21 cellular contexts compared by ENCODE assay signal in genomic region chr4:89331197-89331596, GRCh38. TPM values are rescaled to one million over a fixed set of nuclear protein-coding genes. Genes with fewer than 3 reads are reported as not detected.
A peak's percentile ranks its signal among the peaks of the same experiment; 100 is the strongest.
DNase-seq lines count a peak whose midpoint lies in the region; ATAC-seq and TF ChIP-seq lines count a peak whose summit lies in the region.
"Had no signal": no experiment of that assay in that cellular context is flagged by ENCODE, and none has a peak within 500 bp of the region (broad histone marks: within the 10 kb centered on the region; RNA-seq: fewer than 3 reads in every experiment).

No MANE protein-coding gene starts in this region.

- peak overlapping the region; percentile 12 for H3K4me3 ChIP-seq in MM.1S (ENCODE audit: low read length)
- H3K4me3 ChIP-seq: BLaER1 had no signal

- H3K9me3 Mint-ChIP-seq in HFFc6 = no peaks in the 10 kb centered on the region
- peaks cover 10% of the 10 kb centered on the region for H3K9me3 Mint-ChIP-seq in dendritic cell treated with granulocyte-macrophage colony-stimulating factor and Interleukin-4, amounts not matched to agents 40 ng/mL and 50 ng/mL, for 4 days
- H3K9me3 Mint-ChIP-seq: T-cell had no signal

- no peaks in the 10 kb centered on the region for H4K20me1 ChIP-seq in MM.1S (ENCODE audit: insufficient read depth, low read length)
- H4K20me1 ChIP-seq: BLaER1 had no signal

- intact Hi-C loops in dendritic cell treated with granulocyte-macrophage colony-stimulating factor and Interleukin-4, amounts not matched to agents 40 ng/mL and 50 ng/mL, for 4 days (cut with micrococcal nuclease) = no loop called here

- H3K4me1 Mint-ChIP-seq in HFFc6 (ENCODE audit: low read depth) = peaks cover 9% of the 10 kb centered on the region; the same call in 1 of the 2 replicates
- H3K4me1 Mint-ChIP-seq in dendritic cell treated with granulocyte-macrophage colony-stimulating factor and Interleukin-4, amounts not matched to agents 40 ng/mL and 50 ng/mL, for 4 days (ENCODE audit: low read depth) = peaks cover 62% of the 10 kb centered on the region

- H2AFZ ChIP-seq in MM.1S (ENCODE audit: low read length) = peak overlapping the region; percentile 47

- H3K79me2 ChIP-seq in MM.1S (ENCODE audit: low read length) = no peaks in the 10 kb centered on the region; the same call in 1 of the 2 replicates

- no peak overlapping the region for H3K27ac Mint-ChIP-seq in HFFc6
- H3K27ac Mint-ChIP-seq in dendritic cell treated with granulocyte-macrophage colony-stimulating factor and Interleukin-4, amounts not matched to agents 40 ng/mL and 50 ng/mL, for 4 days = peak overlapping the region; percentile 91
- H3K27ac Mint-ChIP-seq: CD8-positive, alpha-beta T cell; T-cell had no signal

- TF ChIP-seq CTCF in HFFc6 (IDR thresholded peaks at IDR 0.05) = no peak
- no peak for TF ChIP-seq CTCF in MM.1S (IDR thresholded peaks at IDR 0.05; ENCODE audit: low read length)

- H3K4me1 ChIP-seq in MM.1S (ENCODE audit: low read length) = peaks cover 33% of the 10 kb centered on the region
- H3K4me1 ChIP-seq: BLaER1 had no signal

- H3K27me3 Mint-ChIP-seq in HFFc6 (ENCODE audit: insufficient read depth) = peaks cover 2% of the 10 kb centered on the region; the same call in 1 of the 2 replicates
- H3K27me3 Mint-ChIP-seq in dendritic cell treated with granulocyte-macrophage colony-stimulating factor and Interleukin-4, amounts not matched to agents 40 ng/mL and 50 ng/mL, for 4 days = no peaks in the 10 kb centered on the region
- H3K27me3 Mint-ChIP-seq: T-cell had no signal

- ATAC-seq in GM21390 (IDR thresholded peaks at IDR 0.05; ENCODE audit: unreplicated experiment) = no peak
- ATAC-seq in HG03135 (IDR thresholded peaks at IDR 0.05; ENCODE audit: unreplicated experiment) = no peak
- ATAC-seq in HG03439 (IDR thresholded peaks at IDR 0.05; ENCODE audit: unreplicated experiment) = no peak
- ATAC-seq: CD8-positive, alpha-beta T cell; SK-N-SH treated with all-trans-retinoic acid at 6 μM for 48 hours; T-cell had no signal

- H3F3A ChIP-seq in MM.1S (ENCODE audit: insufficient read depth, low read length) = peaks cover 3% of the 10 kb centered on the region; the same call in 1 of the 2 replicates

- DNase-seq in HFFc6 (no peak), MM.1S (peak; percentile 50), GOT3 (lab: John Stamatoyannopoulos, UW) (no peak)
- DNase-seq: Calu3; CD8-positive, alpha-beta T cell; DMS153; EL; GF-D8; NCI-H1048; NCI-H1417 treated with DMSO at 0.1 percent for 48 hours; NCI-H187; NCI-H446; NCI-H526; SIG-M5; T-cell had no signal

- H3K9me3 ChIP-seq in MM.1S (replicated peaks; ENCODE audit: insufficient read depth, low read length) = no peaks in the 10 kb centered on the region
- H3K9me3 ChIP-seq: BLaER1 had no signal

- H3K4me2 ChIP-seq in MM.1S (ENCODE audit: low read depth, low read length) = peak overlapping the region; percentile 58
- H3K4me2 ChIP-seq: BLaER1 had no signal

- peak overlapping the region; percentile 18; the same call in 1 of the 2 replicates for H3K27ac ChIP-seq in MM.1S (ENCODE audit: low read length)
- H3K27ac ChIP-seq: BLaER1 had no signal

- no peaks in the 10 kb centered on the region for H3K9me2 ChIP-seq in MM.1S (replicated peaks; ENCODE audit: insufficient read depth, low read length)

- H3K4me3 Mint-ChIP-seq in HFFc6 = peak overlapping the region; percentile 27; the same call in 1 of the 2 replicates
- H3K4me3 Mint-ChIP-seq in dendritic cell treated with granulocyte-macrophage colony-stimulating factor and Interleukin-4, amounts not matched to agents 40 ng/mL and 50 ng/mL, for 4 days = peak overlapping the region; percentile 61
- H3K4me3 Mint-ChIP-seq: CD8-positive, alpha-beta T cell; T-cell had no signal

- H3K9ac ChIP-seq in MM.1S (ENCODE audit: low read length) = peak overlapping the region; percentile 10; the same call in 1 of the 2 replicates
- H3K9ac ChIP-seq: BLaER1 had no signal

- no peaks in the 10 kb centered on the region for H3K36me3 Mint-ChIP-seq in HFFc6 (ENCODE audit: low read depth)
- no peaks in the 10 kb centered on the region for H3K36me3 Mint-ChIP-seq in dendritic cell treated with granulocyte-macrophage colony-stimulating factor and Interleukin-4, amounts not matched to agents 40 ng/mL and 50 ng/mL, for 4 days (ENCODE audit: low read depth)
- H3K36me3 Mint-ChIP-seq: CD8-positive, alpha-beta T cell had no signal

- no peaks in the 10 kb centered on the region for H3K36me3 ChIP-seq in MM.1S (replicated peaks; ENCODE audit: insufficient read depth, low read length)
- H3K36me3 ChIP-seq: BLaER1 had no signal

- no peaks in the 10 kb centered on the region for H3K27me3 ChIP-seq in MM.1S (replicated peaks; ENCODE audit: insufficient read depth, low read length)
- H3K27me3 ChIP-seq: BLaER1 had no signal

RNA-seq across cellular contexts. Expression of gene GPRIN3, which starts 23.6 kb away (rescaled TPM):
- under 1 TPM; under 0.01 to 0.28 (median 0.04) TPM for total RNA-seq in HFFc6 (2021; fragmentation: NEBNext Ultra II Directional; extraction: Animal tissue kit (Norgen Biotek cat#: 25700))
